Comparison of ENCODE assay signal across 12 cellular contexts in the genomic region with DNA sequence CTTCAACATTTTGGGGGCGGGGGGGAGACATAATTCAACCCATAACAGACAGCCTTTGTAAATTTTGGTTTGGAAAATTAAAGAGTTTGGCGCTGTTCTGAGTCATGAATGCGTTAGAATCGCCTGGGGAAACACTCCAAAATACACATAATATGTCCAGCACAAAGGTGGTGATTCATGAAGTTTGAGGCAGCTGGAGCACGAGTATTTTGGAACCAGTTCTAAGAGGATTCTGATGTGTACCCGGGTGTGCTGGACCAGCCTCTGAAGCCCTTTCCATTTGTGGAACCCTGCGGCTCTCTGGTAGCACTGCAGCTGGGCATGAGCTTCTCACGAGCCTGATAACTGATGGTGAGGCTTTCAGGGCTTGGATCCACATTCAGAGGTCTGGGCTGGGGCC. TPM values are rescaled to one million over a fixed set of nuclear protein-coding genes. Genes with fewer than 3 reads are reported as not detected.
DNase-seq lines count a peak whose midpoint lies in the region; ATAC-seq and TF ChIP-seq lines count a peak whose summit lies in the region.
"Had no signal": no experiment of that assay in that cellular context is flagged by ENCODE, and none has a peak within 500 bp of the region (broad histone marks: within the 10 kb centered on the region; RNA-seq: fewer than 3 reads in every experiment).

No MANE protein-coding gene starts in this region.

- in situ Hi-C loops in ACHN (cut with HindIII; ENCODE audit: low pct_ligation_motif_present, low pct_unique_long_range_greater_than_20kb, low sequenced_read_pairs): no loop called here

- ATAC-seq in body of pancreas (no peak), left cardiac atrium (peak; percentile 9 to 55), GM21367 (IDR thresholded peaks at IDR 0.05; ENCODE audit: unreplicated experiment) (no peak), GM21528 (IDR thresholded peaks at IDR 0.05; ENCODE audit: low FRiP score, unreplicated experiment) (no peak)
- ATAC-seq: activated T-cell treated with anti-CD3 and anti-CD28 coated beads, Interleukin-2, amount 50 U/mL, for 4 hours; stimulated activated naive CD8-positive, alpha-beta T cell treated with anti-CD3 and anti-CD28 coated beads, Interleukin-15, Interleukin-2, amounts not matched to agents 100 U/mL and 50 U/mL, for 24 hours had no signal

- no peak for TF ChIP-seq POLR2A in body of pancreas (IDR thresholded peaks at IDR 0.05)

- DNase-seq in M059J (ENCODE audit: low read depth) (peak; percentile 98), body of pancreas (peak in 1 of 4 donors; percentile 12), left cardiac atrium (peak; percentile 47), ACHN (no peak)
- DNase-seq in activated CD8-positive, alpha-beta memory T cell treated with anti-CD3 and anti-CD28 coated beads, Interleukin-2, amount 50 U/mL, for 48 hours: no peak
- DNase-seq: activated T-cell treated with anti-CD3 and anti-CD28 coated beads, Interleukin-2, amount 50 U/mL, for 4 hours; MV-4-11; stimulated activated naive CD8-positive, alpha-beta T cell treated with anti-CD3 and anti-CD28 coated beads, Interleukin-15, Interleukin-2, amounts not matched to agents 100 U/mL and 50 U/mL, for 24 hours had no signal

- no peaks in the 10 kb centered on the region for H3K36me3 ChIP-seq in body of pancreas (replicated peaks in 1 of 2; ENCODE audit: insufficient read depth in 1 of 2, low read depth in 2 of 2)
- H3K36me3 ChIP-seq in stomach smooth muscle (ENCODE audit: control insufficient read depth in 2 of 2, insufficient read depth in 2 of 2, low read length in 2 of 2): peaks cover 8 to 10% of the 10 kb centered on the region in 2 donors
- H3K36me3 ChIP-seq: HAP-1 had no signal

- no peaks in the 10 kb centered on the region for H3K9me3 ChIP-seq in body of pancreas
- no peaks in the 10 kb centered on the region for H3K9me3 ChIP-seq in stomach smooth muscle (ENCODE audit: control insufficient read depth in 2 of 2, low read length in 2 of 2)
- H3K9me3 ChIP-seq: HAP-1 had no signal

- intact Hi-C loops in body of pancreas (cut with DNase I) (no loop called here), left cardiac atrium (cut with DNase I) (loop anchor here in 1 of 2 donors (5.0 kb wide), 1 partner anchor 34 kb away; no protein-coding TSS in a partner anchor)

- no peak overlapping the region for H3K9ac ChIP-seq in stomach smooth muscle (ENCODE audit: low read length in 2 of 2)

- WGBS in body of pancreas, 2 donors: 47% methylated on average over 7 to 8 of the region's 8 CpGs

- no peak overlapping the region for H3K4me3 ChIP-seq in body of pancreas
- H3K4me3 ChIP-seq in stomach smooth muscle (ENCODE audit: low read length in 2 of 2): no peak overlapping the region
- H3K4me3 ChIP-seq: HAP-1 had no signal

- peaks cover 39% of the 10 kb centered on the region for H3K4me1 ChIP-seq in body of pancreas
- H3K4me1 ChIP-seq in stomach smooth muscle (ENCODE audit: control insufficient read depth, insufficient read depth, low read length): peaks cover 56% of the 10 kb centered on the region

- peak overlapping the region; percentile 33 to 67 (median 58) for H3K27ac ChIP-seq in body of pancreas
- H3K27ac ChIP-seq in stomach smooth muscle (ENCODE audit: low read length): peak overlapping the region; percentile 46

- no peaks in the 10 kb centered on the region for H3K27me3 ChIP-seq in body of pancreas
- no peaks in the 10 kb centered on the region for H3K27me3 ChIP-seq in stomach smooth muscle (ENCODE audit: control insufficient read depth in 1 of 2, insufficient read depth in 2 of 2, low read length in 2 of 2)

- no peak for TF ChIP-seq CTCF in body of pancreas (IDR thresholded peaks at IDR 0.05)

RNA-seq across cellular contexts. Expression of gene GMPR, which starts 4.7 kb away (rescaled TPM):
- total RNA-seq in M059J (2014; rRNA removed; shearing (Covaris generic)): 64.3 and 92.2 TPM in 2 replicates
- 10 to 100 TPM in 1 of 2 donors, 1 to 10 TPM in 1; 7.9 to 14.0 TPM for total RNA-seq in body of pancreas
- total RNA-seq in left cardiac atrium: 10 to 100 TPM; 58.8 to 65.2 TPM

Comparison
In these comparisons a context has a peak if more than half of its experiments do, and no peak if none do; other contexts are left out.
1. DNase-seq: peak in M059J (single experiment) and left cardiac atrium (single experiment); none in ACHN (single experiment) and activated CD8-positive, alpha-beta memory T cell treated with anti-CD3 and anti-CD28 coated beads, Interleukin-2, amount 50 U/mL, for 48 hours (single experiment).
2. ATAC-seq: peak in left cardiac atrium (2 of 2); none in body of pancreas (single experiment), GM21367 (single experiment) and GM21528 (single experiment).